8 cellular contexts compared by ENCODE assay signal in genomic region chr5:139403787-139404483, GRCh38. TPM values are rescaled to one million over a fixed set of nuclear protein-coding genes. Genes with fewer than 3 reads are reported as not detected.
DNase-seq lines count a peak whose midpoint lies in the region; ATAC-seq, FAIRE-seq and TF ChIP-seq lines count a peak whose summit lies in the region.

SPATA24 (minus strand) TSS chr5:139404089; CDS start chr5:139404060, 29 bp downstream.

- H3K4me3 ChIP-seq in cardiac muscle cell (peak within 1 kb of the TSS; percentile 36), trophoblast cell (ENCODE audit: low read depth, low read length) (peak within 1 kb of the TSS; percentile 83), transverse colon (peak within 1 kb of the TSS; percentile 15 to 60 (median 44))

- TF ChIP-seq POLR2A in GM12892 (IDR thresholded peaks at IDR 0.05; ENCODE audit: low read depth, low read length) = peak; percentile 62; the same call in 1 of the 2 replicates
- peak; percentile 50 for TF ChIP-seq POLR2A in transverse colon (IDR thresholded peaks at IDR 0.05)

- H3K4me1 ChIP-seq in cardiac muscle cell (ENCODE audit: low read depth) (peaks cover 6% of the 10 kb centered on the region), trophoblast cell (ENCODE audit: control insufficient read depth in 1 of 2, insufficient read depth in 2 of 2, low read length in 2 of 2) (peaks cover 3 to 7% of the 10 kb centered on the region in 2 experiments), transverse colon (peaks cover 5 to 16% (median 12%) of the 10 kb centered on the region in 4 donors)

- H2BK5ac ChIP-seq in trophoblast cell (ENCODE audit: low read depth, low read length, poor library complexity) = peak within 1 kb of the TSS; percentile 54

- DNase-seq in GM12892 (ENCODE audit: insufficient read length) = peak; percentile 90
- DNase-seq in NCI-H1436 (lab: John Stamatoyannopoulos, UW) = peak; percentile 94
- peak; percentile 97 for DNase-seq in SW480 (ENCODE audit: low spot score)
- peak; percentile 99 for DNase-seq in cardiac muscle cell (ENCODE audit: low read depth in 1 of 2, low spot score in 1 of 2)
- DNase-seq in trophoblast cell = peak; percentile 98
- peak; percentile 98 for DNase-seq in transverse colon

- H3K27ac ChIP-seq in adipose tissue (ENCODE audit: low read depth, low read length) = peak within 1 kb of the TSS; percentile 38
- H3K27ac ChIP-seq in cardiac muscle cell = peak within 1 kb of the TSS; percentile 86
- peak within 1 kb of the TSS; percentile 87 for H3K27ac ChIP-seq in trophoblast cell (ENCODE audit: low read depth, low read length)
- H3K27ac ChIP-seq in transverse colon = peak within 1 kb of the TSS; percentile 86 to 93 (median 90)

- peak within 1 kb of the TSS; percentile 13 for H3K18ac ChIP-seq in trophoblast cell (ENCODE audit: low read length)

- no peaks in the 10 kb centered on the region for H3K27me3 ChIP-seq in cardiac muscle cell
- H3K27me3 ChIP-seq in trophoblast cell (ENCODE audit: insufficient read depth, low read length) = no peaks in the 10 kb centered on the region
- no peaks in the 10 kb centered on the region for H3K27me3 ChIP-seq in transverse colon

- H3K79me2 ChIP-seq in trophoblast cell (ENCODE audit: control insufficient read depth, insufficient read depth, low read length, poor library complexity) = no peaks in the 10 kb centered on the region

- no peak within 1 kb of the TSS for H2AK5ac ChIP-seq in trophoblast cell (ENCODE audit: low read length)

- H3K9ac ChIP-seq in trophoblast cell (ENCODE audit: low read length) = peak within 1 kb of the TSS; percentile 18

- no peaks in the 10 kb centered on the region for H3K9me3 ChIP-seq in cardiac muscle cell (ENCODE audit: low read depth)
- no peaks in the 10 kb centered on the region for H3K9me3 ChIP-seq in trophoblast cell (ENCODE audit: insufficient read depth, low read depth, low read length)
- no peaks in the 10 kb centered on the region for H3K9me3 ChIP-seq in transverse colon

- in situ Hi-C loops in transverse colon (cut with MboI; ENCODE audit: low pct_ligation_motif_present in 1 of 4, low pct_unique_long_range_greater_than_20kb in 1 of 4, low sequenced_read_pairs in 3 of 4) = no loop called here

- no peak within 1 kb of the TSS for H3K4ac ChIP-seq in trophoblast cell (ENCODE audit: low read depth, low read length)

- peak; percentile 86 for FAIRE-seq in GM12892 (lab: Jason Lieb, UNC)

- H4K8ac ChIP-seq in trophoblast cell (ENCODE audit: low read depth, low read length) = peak within 1 kb of the TSS; percentile 82

- H3K36me3 ChIP-seq in cardiac muscle cell (peaks cover 4% of the 10 kb centered on the region), trophoblast cell (ENCODE audit: control insufficient read depth in 1 of 2, insufficient read depth in 2 of 2, low read length in 2 of 2) (no peaks in the 10 kb centered on the region), transverse colon (no peaks in the 10 kb centered on the region)

- peak within 1 kb of the TSS; percentile 75 for H4K91ac ChIP-seq in trophoblast cell (ENCODE audit: low read depth, low read length)

- no peak for TF ChIP-seq EP300 in transverse colon (IDR thresholded peaks at IDR 0.05; ENCODE audit: low read depth)

- H2BK12ac ChIP-seq in trophoblast cell (ENCODE audit: low read length) = peak within 1 kb of the TSS; percentile 19

- ATAC-seq in HG02840 (IDR thresholded peaks at IDR 0.05; ENCODE audit: low FRiP score, unreplicated experiment) = peak; percentile 83

- peak within 1 kb of the TSS; percentile 36 for H4K12ac ChIP-seq in trophoblast cell (ENCODE audit: low read depth, low read length)

- TF ChIP-seq CTCF in cardiac muscle cell (IDR thresholded peaks at IDR 0.05; ENCODE audit: low read depth, low read length) = no peak
- TF ChIP-seq CTCF in transverse colon (IDR thresholded peaks at IDR 0.05) = no peak

- peak within 1 kb of the TSS; percentile 18 for H2BK120ac ChIP-seq in trophoblast cell (ENCODE audit: insufficient read depth, low read length, poor library complexity)

- H2AFZ ChIP-seq in trophoblast cell (ENCODE audit: insufficient read depth, low read length, poor library complexity) = peak within 1 kb of the TSS; percentile 42

- WGBS in adipose tissue, 3 donors = 0 to 1% (median 1%) methylated on average over 41 of the region's 41 CpGs
- WGBS in trophoblast cell (ENCODE audit: extremely low coverage, insufficient coverage, insufficient read length) = no CpG with 5 or more reads among the region's 41 CpGs
- WGBS in transverse colon (ENCODE audit: low coverage in 1 of 2), 2 donors = 0 to 1% methylated on average over 7 to 24 of the region's 41 CpGs

- H3K4me2 ChIP-seq in trophoblast cell (ENCODE audit: low read length) = peak within 1 kb of the TSS; percentile 70

- intact Hi-C loops in transverse colon (cut with DNase I; ENCODE audit: low total_unique reads) = no loop called here

- H3K79me1 ChIP-seq in trophoblast cell (ENCODE audit: low read length) = peaks cover 9% of the 10 kb centered on the region

- H3K14ac ChIP-seq in trophoblast cell (ENCODE audit: low read length) = peak within 1 kb of the TSS; percentile 12

- H3K23ac ChIP-seq in trophoblast cell (ENCODE audit: low read length) = no peak within 1 kb of the TSS

RNA-seq across cellular contexts. Expression of gene SPATA24, which starts in this region (rescaled TPM):
- 11.5 TPM for polyA plus RNA-seq in GM12892 (2012; ENCODE audit: missing spikeins)
- polyA plus RNA-seq in adipose tissue = 1 to 10 TPM; 4.1 to 8.5 (median 4.4) TPM
- total RNA-seq in cardiac muscle cell = 14.2 and 45.3 TPM in 2 replicates
- 12.8 and 29.0 TPM in 2 replicates for polyA plus RNA-seq in cardiac muscle cell
- 4.6 and 5.4 TPM in 2 replicates for polyA plus RNA-seq in trophoblast cell (2013)
- total RNA-seq in transverse colon = 1 to 10 TPM in 2 of 4 donors, not detected in 2; 3.0 TPM

Comparison
In these comparisons a context has a peak if more than half of its experiments do, and no peak if none do; other contexts are left out.
1. Peak in every context shown above with its lines: DNase-seq, ATAC-seq, H3K4me3 ChIP-seq and H3K27ac ChIP-seq.
2. H3K27ac ChIP-seq: peak in every context shown above with its lines; median percentile 90 in transverse colon; 87 in trophoblast cell; 86 in cardiac muscle cell; 38 in adipose tissue.